ENCODE assay signal across 2 cellular contexts in genomic region chr1:158821723-158822122, GRCh38.
TF ChIP-seq lines count a peak whose summit lies in the region.

No MANE protein-coding gene starts in this region.

TF ChIP-seq in HepG2, 621 proteins besides CTCF, POLR2A, EP300 and RAD21:
- TF ChIP-seq FIP1L1 (IDR thresholded peaks at IDR 0.05; ENCODE audit: borderline replicate concordance, insufficient read depth, low read depth, low read length) = no peak
- TF ChIP-seq ZIK1 (CRISPR knock-in tag; IDR thresholded peaks at IDR 0.05; ENCODE audit: borderline replicate concordance, low read depth) = no peak
- TF ChIP-seq MAFF (IDR thresholded peaks at IDR 0.05; ENCODE audit: low read depth, low read length) = 0 out of 2 replicates have a peak, but pooled peaks have one; percentile 2
- TF ChIP-seq MAFK (conservative IDR thresholded peaks at IDR 0.05 in 1 of 2, IDR thresholded peaks at IDR 0.05 in 1 of 2; ENCODE audit: low read length in 2 of 2) = peak in 1 of 2 experiments; percentile 25; a peak in 1 of 4 replicates

TF ChIP-seq in K562, 482 proteins besides CTCF, POLR2A, EP300 and RAD21:
- TF ChIP-seq SIX5 (IDR thresholded peaks at IDR 0.05; ENCODE audit: borderline replicate concordance in 1 of 2, insufficient read depth in 1 of 2, low read depth in 1 of 2, low read length in 2 of 2) (no peak), CBX1 (IDR thresholded peaks at IDR 0.05; ENCODE audit: low read depth) (no peak), RBM25 (IDR thresholded peaks at IDR 0.05; ENCODE audit: low read depth, low read length, severe bottlenecking) (peak; percentile 97), ZNF316 (IDR thresholded peaks at IDR 0.05) (peak; percentile 35; the same call in 1 of the 2 replicates)
